Comparison of ENCODE assay signal across 3 cellular contexts in genomic region chr17:17448723-17449122, GRCh38.
A peak's percentile ranks its signal among the peaks of the same experiment; 100 is the strongest.
TF ChIP-seq lines count a peak whose summit lies in the region.

No MANE protein-coding gene starts in this region.

TF ChIP-seq in HCT116, 20 proteins besides CTCF, POLR2A, EP300 and RAD21:
- TF ChIP-seq MAX (IDR thresholded peaks at IDR 0.05) (peak; percentile 41; the same call in 1 of the 2 replicates), ZFX (IDR thresholded peaks at IDR 0.05) (no peak), POLR2AphosphoS5 (IDR thresholded peaks at IDR 0.05; ENCODE audit: low read depth, low read length) (no peak)

TF ChIP-seq in Ishikawa, 13 proteins besides CTCF, POLR2A, EP300 and RAD21:
- TF ChIP-seq USF1 (IDR thresholded peaks at IDR 0.05) (peak; percentile 83), MAX (IDR thresholded peaks at IDR 0.05) (0 out of 2 replicates have a peak, but pooled peaks have one; percentile 52), REST (IDR thresholded peaks at IDR 0.05; ENCODE audit: low read depth) (no peak)

TF ChIP-seq in H1, 55 proteins besides CTCF, POLR2A, EP300 and RAD21:
- TF ChIP-seq JUN (IDR thresholded peaks at IDR 0.05; ENCODE audit: low read depth, low read length) (no peak), PHF8 (conservative IDR thresholded peaks at IDR 0.05; ENCODE audit: low read depth, low read length) (no peak), SIRT6 (IDR thresholded peaks at IDR 0.05; ENCODE audit: low read length) (no peak), ZNF274 (IDR thresholded peaks at IDR 0.05; ENCODE audit: borderline replicate concordance, extremely low read depth, low read length) (no peak), RFX5 (IDR thresholded peaks at IDR 0.05; ENCODE audit: borderline replicate concordance, low read depth, low read length) (no peak), SIX5 (IDR thresholded peaks at IDR 0.05; ENCODE audit: low read depth, low read length) (no peak), RXRA (IDR thresholded peaks at IDR 0.05; ENCODE audit: insufficient read depth, low read depth, low read length) (no peak), MAX (IDR thresholded peaks at IDR 0.05) (peak; percentile 76), GABPA (IDR thresholded peaks at IDR 0.05; ENCODE audit: borderline replicate concordance, insufficient read depth, low read length) (no peak), CHD1 (IDR thresholded peaks at IDR 0.05; ENCODE audit: low read depth, low read length) (no peak), EGR1 (IDR thresholded peaks at IDR 0.05; ENCODE audit: borderline replicate concordance, low read depth, low read length) (no peak), ATF3 (IDR thresholded peaks at IDR 0.05; ENCODE audit: insufficient read depth, low read depth, low read length) (no peak), TBP (IDR thresholded peaks at IDR 0.05; ENCODE audit: low read depth, low read length) (no peak), POU5F1 (IDR thresholded peaks at IDR 0.05; ENCODE audit: low read depth, low read length) (no peak), RBBP5 (IDR thresholded peaks at IDR 0.05; ENCODE audit: borderline replicate concordance, low read depth, low read length) (no peak), ASH2L (IDR thresholded peaks at IDR 0.05; ENCODE audit: low read length) (no peak), KDM5A (IDR thresholded peaks at IDR 0.05; ENCODE audit: low read length) (no peak), USF2 (IDR thresholded peaks at IDR 0.05; ENCODE audit: low read length) (peak; percentile 34; the same call in 1 of the 2 replicates), SP1 (IDR thresholded peaks at IDR 0.05; ENCODE audit: low read depth, low read length) (no peak), BCL11A (IDR thresholded peaks at IDR 0.05; ENCODE audit: low read depth in 2 of 2, low read length in 2 of 2) (no peak), E2F6 (IDR thresholded peaks at IDR 0.05) (peak; percentile 62), BACH1 (IDR thresholded peaks at IDR 0.05; ENCODE audit: low read length) (no peak)
